ENCODE assay signal across 23 cellular contexts in the genomic region with DNA sequence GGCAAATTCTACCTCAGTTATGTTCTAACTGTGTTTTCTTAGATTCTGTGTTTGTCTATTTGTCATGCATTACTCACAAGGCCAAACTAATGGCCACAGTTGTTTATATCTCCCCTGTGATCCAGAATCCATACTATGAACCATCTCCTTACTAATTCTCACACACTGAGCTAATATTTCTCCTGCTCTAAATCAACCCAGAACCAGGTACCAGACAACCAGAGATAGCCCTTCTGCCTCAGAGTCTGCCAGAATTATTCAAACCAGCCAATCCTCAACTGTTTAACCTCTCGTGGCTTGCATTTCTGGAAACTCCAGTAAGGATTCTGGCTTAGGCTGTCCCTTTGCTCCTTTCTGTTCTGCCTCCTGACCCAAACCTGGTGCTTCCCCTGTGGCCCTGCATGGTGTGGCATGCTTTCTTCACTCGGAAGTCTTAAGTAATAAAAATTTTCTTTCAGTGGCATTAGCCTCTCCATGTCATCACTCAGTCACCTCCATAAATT. TPM values are rescaled to one million over a fixed set of nuclear protein-coding genes. Genes with fewer than 3 reads are reported as not detected.
DNase-seq lines count a peak whose midpoint lies in the region; ATAC-seq, FAIRE-seq and TF ChIP-seq lines count a peak whose summit lies in the region.
"Had no signal": no experiment of that assay in that cellular context is flagged by ENCODE, and none has a peak within 500 bp of the region (broad histone marks: within the 10 kb centered on the region; RNA-seq: fewer than 3 reads in every experiment).

No MANE protein-coding gene starts in this region.

- H3K4me3 Mint-ChIP-seq in activated T-cell treated with anti-CD3 and anti-CD28 coated beads, Interleukin-2, amount 50 U/mL, for 72 hours: peak overlapping the region; percentile 2 to 23
- no peak overlapping the region for H3K4me3 Mint-ChIP-seq in central memory CD8-positive, alpha-beta T cell
- H3K4me3 Mint-ChIP-seq in glutamatergic neuron (ENCODE audit: unreplicated experiment): no peak overlapping the region
- H3K4me3 Mint-ChIP-seq: H9; stimulated activated naive CD8-positive, alpha-beta T cell treated with anti-CD3 and anti-CD28 coated beads, Interleukin-15, Interleukin-2, amounts not matched to agents 100 ng/mL and 50 ng/mL, for 24 hours had no signal

- no peak overlapping the region for H3K27ac ChIP-seq in small intestine (ENCODE audit: low read depth in 1 of 2, low read length in 1 of 2)
- H3K27ac ChIP-seq: SJSA1, spleen had no signal

- peak overlapping the region; percentile 3 for H3K27ac Mint-ChIP-seq in activated T-cell treated with anti-CD3 and anti-CD28 coated beads, Interleukin-2, amount 50 U/mL, for 72 hours
- peak overlapping the region; percentile 57 for H3K27ac Mint-ChIP-seq in central memory CD8-positive, alpha-beta T cell (ENCODE audit: low read depth)
- no peak overlapping the region for H3K27ac Mint-ChIP-seq in glutamatergic neuron (ENCODE audit: unreplicated experiment)
- H3K27ac Mint-ChIP-seq: H9 had no signal

- FAIRE-seq in small intestine (lab: Jason Lieb, UNC): no peak
- FAIRE-seq: urothelium cell line had no signal

- no peaks in the 10 kb centered on the region for H3K27me3 ChIP-seq in small intestine (ENCODE audit: control insufficient read depth in 2 of 2, insufficient read depth in 2 of 2, low read length in 2 of 2)
- H3K27me3 ChIP-seq: SJSA1, spleen had no signal

- H3K4me3 ChIP-seq in small intestine (ENCODE audit: low read depth in 1 of 2, low read length in 2 of 2): no peak overlapping the region
- H3K4me3 ChIP-seq: MG63, SJSA1, spleen had no signal

- no peaks in the 10 kb centered on the region for H3K36me3 Mint-ChIP-seq in activated T-cell treated with anti-CD3 and anti-CD28 coated beads, Interleukin-2, amount 50 U/mL, for 72 hours (ENCODE audit: insufficient read depth in 2 of 2)
- no peaks in the 10 kb centered on the region for H3K36me3 Mint-ChIP-seq in central memory CD8-positive, alpha-beta T cell (ENCODE audit: insufficient read depth)
- no peaks in the 10 kb centered on the region for H3K36me3 Mint-ChIP-seq in glutamatergic neuron (ENCODE audit: unreplicated experiment)
- H3K36me3 Mint-ChIP-seq: naive B cell had no signal

- H3K4me1 Mint-ChIP-seq in activated T-cell treated with anti-CD3 and anti-CD28 coated beads, Interleukin-2, amount 50 U/mL, for 72 hours (ENCODE audit: low read depth): peaks cover 14% of the 10 kb centered on the region
- H3K4me1 Mint-ChIP-seq in central memory CD8-positive, alpha-beta T cell: peaks cover 7% of the 10 kb centered on the region
- no peaks in the 10 kb centered on the region for H3K4me1 Mint-ChIP-seq in glutamatergic neuron (ENCODE audit: low read depth, unreplicated experiment)

- 53 to 66% (median 65%) methylated on average over 2 of the region's 2 CpGs for WGBS in small intestine, 3 donors

- TF ChIP-seq CTCF in glutamatergic neuron (IDR thresholded peaks at IDR 0.05; ENCODE audit: partially characterized antibody, unreplicated experiment): no peak

- H3K36me3 ChIP-seq in small intestine (ENCODE audit: control insufficient read depth in 2 of 2, insufficient read depth in 2 of 2, low read length in 2 of 2): no peaks in the 10 kb centered on the region
- H3K36me3 ChIP-seq: MG63, SJSA1, spleen had no signal

- no peak for DNase-seq in activated T-cell treated with anti-CD3 and anti-CD28 coated beads, Interleukin-2, amount 50 U/mL, for 72 hours
- DNase-seq in activated T-cell treated with anti-CD3 and anti-CD28 coated beads, Interleukin-2, amount 50 U/mL, for 1 hour: no peak
- DNase-seq in LHCN-M2 (ENCODE audit: low read depth) (peak; percentile 11), small intestine (peak; percentile 9), glutamatergic neuron (no peak), KG1 (lab: John Stamatoyannopoulos, UW) (no peak), 8988T (no peak)
- no peak for DNase-seq in central memory CD8-positive, alpha-beta T cell (ENCODE audit: low spot score in 2 of 2)
- DNase-seq: activated CD4-positive, alpha-beta T cell treated with anti-CD3 and anti-CD28 coated beads for 4 hours; anterior cingulate cortex; Caco-2; foreskin melanocyte; H9; MG63; naive B cell; NCI-H2029; NCI-H510A treated with DMSO at 0.1 percent for 48 hours; spleen; T1000 had no signal

- ATAC-seq in activated T-cell treated with anti-CD3 and anti-CD28 coated beads, Interleukin-2, amount 50 U/mL, for 72 hours (replicated peaks in 1 of 2): peak in 1 of 2 donors; percentile 7
- ATAC-seq in central memory CD8-positive, alpha-beta T cell (replicated peaks; ENCODE audit: extremely low read depth, poor library complexity, severe bottlenecking): no peak

- no peaks in the 10 kb centered on the region for H3K9me3 Mint-ChIP-seq in activated T-cell treated with anti-CD3 and anti-CD28 coated beads, Interleukin-2, amount 50 U/mL, for 72 hours
- H3K9me3 Mint-ChIP-seq in central memory CD8-positive, alpha-beta T cell: no peaks in the 10 kb centered on the region
- no peaks in the 10 kb centered on the region for H3K9me3 Mint-ChIP-seq in glutamatergic neuron (ENCODE audit: unreplicated experiment)
- H3K9me3 Mint-ChIP-seq: naive B cell; stimulated activated naive CD8-positive, alpha-beta T cell treated with anti-CD3 and anti-CD28 coated beads, Interleukin-15, Interleukin-2, amounts not matched to agents 100 ng/mL and 50 ng/mL, for 24 hours had no signal

- no peaks in the 10 kb centered on the region for H3K9me3 ChIP-seq in small intestine (ENCODE audit: control insufficient read depth, low read depth)
- H3K9me3 ChIP-seq: MG63, SJSA1, spleen had no signal

- no peaks in the 10 kb centered on the region for H3K27me3 Mint-ChIP-seq in activated T-cell treated with anti-CD3 and anti-CD28 coated beads, Interleukin-2, amount 50 U/mL, for 72 hours (ENCODE audit: low read depth)
- no peaks in the 10 kb centered on the region for H3K27me3 Mint-ChIP-seq in central memory CD8-positive, alpha-beta T cell
- H3K27me3 Mint-ChIP-seq in glutamatergic neuron (ENCODE audit: unreplicated experiment): no peaks in the 10 kb centered on the region
- H3K27me3 Mint-ChIP-seq: naive B cell; stimulated activated naive CD8-positive, alpha-beta T cell treated with anti-CD3 and anti-CD28 coated beads, Interleukin-15, Interleukin-2, amounts not matched to agents 100 ng/mL and 50 ng/mL, for 24 hours had no signal

- H3K4me1 ChIP-seq in small intestine (ENCODE audit: control insufficient read depth in 2 of 2, insufficient read depth in 1 of 2, low read depth in 1 of 2, low read length in 1 of 2): no peaks in the 10 kb centered on the region

RNA-seq across cellular contexts. Expression of a gene that starts 59.4 kb away (rescaled TPM):
- total RNA-seq in activated T-cell treated with anti-CD3 and anti-CD28 coated beads, Interleukin-2, amount 50 U/mL, for 72 hours: 1 to 10 TPM in 1 of 2 donors, under 1 TPM in 1; 0.81 to 1.7 TPM
- 0.06 TPM in 2 replicates for total RNA-seq in LHCN-M2 (2014; rRNA removed)
- 0.29 TPM for polyA plus RNA-seq in LHCN-M2 (2012)
- polyA plus RNA-seq in small intestine: under 1 TPM in 1 of 3 donors, not detected in 2; 0.10 TPM
- 0.69 TPM for total RNA-seq in glutamatergic neuron (ENCODE audit: unreplicated experiment)
- total RNA-seq: H9 had no signal
- polyA plus RNA-seq: liver had no signal

Comparison
In these comparisons a context has a peak if more than half of its experiments do, and no peak if none do; other contexts are left out.
1. DNase-seq: peak in LHCN-M2 (single experiment) and small intestine (single experiment); none in activated T-cell treated with anti-CD3 and anti-CD28 coated beads, Interleukin-2, amount 50 U/mL, for 72 hours (0 of 2), activated T-cell treated with anti-CD3 and anti-CD28 coated beads, Interleukin-2, amount 50 U/mL, for 1 hour (single experiment), central memory CD8-positive, alpha-beta T cell (0 of 2), glutamatergic neuron (single experiment), KG1 (single experiment) and 8988T (single experiment).
2. H3K4me3 Mint-ChIP-seq: peak in activated T-cell treated with anti-CD3 and anti-CD28 coated beads, Interleukin-2, amount 50 U/mL, for 72 hours (2 of 2); none in central memory CD8-positive, alpha-beta T cell (single experiment) and glutamatergic neuron (single experiment).